ENCODE assay signal across 10 cellular contexts in the genomic region with DNA sequence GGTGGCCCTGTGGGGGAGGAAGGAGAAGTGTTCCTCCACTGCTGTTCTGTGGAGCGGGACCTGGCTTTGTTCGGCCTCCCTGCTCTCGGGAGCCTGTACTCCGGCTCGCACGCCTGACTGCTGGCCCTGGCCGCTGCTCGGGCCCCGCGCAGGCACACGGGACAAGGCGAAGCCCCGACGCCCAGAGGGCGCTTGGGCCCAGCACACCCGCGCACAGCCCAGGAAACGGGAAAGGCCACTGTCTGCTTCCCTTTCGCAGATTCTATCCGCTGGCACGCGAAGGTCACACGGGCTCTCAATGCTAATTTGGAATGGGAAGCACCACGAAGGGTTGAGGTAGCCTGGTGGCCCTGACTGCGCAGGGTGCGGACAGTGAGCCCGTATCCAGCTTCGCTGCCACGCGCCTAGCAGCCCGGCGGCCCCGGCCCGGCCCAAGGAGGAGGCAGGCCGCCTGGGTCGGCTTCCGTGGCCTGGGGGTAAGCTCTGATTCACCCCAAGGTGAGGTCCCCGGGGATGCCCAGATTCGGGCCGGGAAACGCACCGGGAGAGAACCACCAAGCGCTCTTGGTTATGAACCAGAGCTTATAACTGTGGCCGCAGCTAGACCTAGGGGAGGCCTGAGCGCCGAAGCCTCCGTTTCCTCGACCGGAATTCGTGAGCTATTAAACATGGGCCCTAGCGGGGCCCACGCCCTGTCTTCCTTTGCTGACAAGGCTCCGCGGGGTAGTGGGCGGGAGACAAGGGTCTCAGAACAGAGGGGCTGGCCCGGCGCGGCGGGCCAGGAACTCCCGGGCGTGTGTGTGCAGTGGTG. TPM values are rescaled to one million over a fixed set of nuclear protein-coding genes. Genes with fewer than 3 reads are reported as not detected.
DNase-seq lines count a peak whose midpoint lies in the region; ATAC-seq and TF ChIP-seq lines count a peak whose summit lies in the region.
"Had no signal": no experiment of that assay in that cellular context is flagged by ENCODE, and none has a peak within 500 bp of the region (broad histone marks: within the 10 kb centered on the region; RNA-seq: fewer than 3 reads in every experiment).

No MANE protein-coding gene starts in this region.

- H3K4me3 ChIP-seq in psoas muscle, result peak overlapping the region; percentile 28

- no peaks in the 10 kb centered on the region for H3K4me1 ChIP-seq in psoas muscle

- H3K27me3 ChIP-seq in psoas muscle (ENCODE audit: insufficient read depth in 3 of 3, low read length in 2 of 3), result peaks cover 0 to 27% (median 6%) of the 10 kb centered on the region in 3 donors

- DNase-seq in left ventricle myocardium superior, result peak; percentile 34
- no peak for DNase-seq in psoas muscle
- DNase-seq in SHP77 (lab: John Stamatoyannopoulos, UW), result no peak
- no peak for DNase-seq in GM19238 (ENCODE audit: insufficient read length, low spot score)
- DNase-seq: NK-92 treated with Interleukin-12 subunit alpha and Interleukin-12 subunit beta, amount 100 ng/mL, for 24 hours had no signal

- ATAC-seq in GM19463 (IDR thresholded peaks at IDR 0.05; ENCODE audit: unreplicated experiment) (peak; percentile 25), SK-N-SH treated with all-trans-retinoic acid at 6 μM for 48 hours (peak; percentile 21), left ventricle myocardium superior (peak; percentile 54), psoas muscle (peak in 3 of 4 donors; percentile 17 to 34 (median 18)), GM21723 (IDR thresholded peaks at IDR 0.05; ENCODE audit: unreplicated experiment) (no peak), GM18867 (IDR thresholded peaks at IDR 0.05; ENCODE audit: unreplicated experiment) (no peak)

- no peaks in the 10 kb centered on the region for H3K9me3 ChIP-seq in psoas muscle
- H3K9me3 ChIP-seq: adrenal gland had no signal

- TF ChIP-seq CTCF in psoas muscle (IDR thresholded peaks at IDR 0.05), result no peak

- H3K27ac ChIP-seq in psoas muscle, result no peak overlapping the region
- H3K27ac ChIP-seq: adrenal gland had no signal

- 62 to 67% (median 63%) methylated on average over 61 of the region's 61 CpGs for WGBS in psoas muscle, 3 donors

- intact Hi-C loops in left ventricle myocardium superior (cut with micrococcal nuclease) (loop anchor here (10.0 kb wide), 1 partner anchor 853 kb away; no protein-coding TSS in a partner anchor), psoas muscle (cut with DNase I) (loop anchor here (2.0 to 10.0 kb wide), 5 partner anchors 706 to 857 kb away; no protein-coding TSS in a partner anchor)

- no peaks in the 10 kb centered on the region for H3K36me3 ChIP-seq in psoas muscle (ENCODE audit: insufficient read depth in 1 of 2, low read depth in 1 of 2)
- H3K36me3 ChIP-seq: adrenal gland had no signal

TF ChIP-seq in SK-N-SH treated with all-trans-retinoic acid at 6 μM for 48 hours, 23 proteins besides CTCF, POLR2A, EP300 and RAD21:
- TF ChIP-seq ESRRG (CRISPR knock-in tag; IDR thresholded peaks at IDR 0.05) (no peak), GLIS3 (CRISPR knock-in tag; IDR thresholded peaks at IDR 0.05) (no peak), ZNF70 (CRISPR knock-in tag; IDR thresholded peaks at IDR 0.05) (no peak), ZFP30 (CRISPR knock-in tag; IDR thresholded peaks at IDR 0.05) (no peak), PPARA (CRISPR knock-in tag; IDR thresholded peaks at IDR 0.05; ENCODE audit: borderline replicate concordance) (no peak), ARNTL (CRISPR knock-in tag; IDR thresholded peaks at IDR 0.05; ENCODE audit: borderline replicate concordance, low read depth) (no peak)
- TF ChIP-seq, protein P1, sequence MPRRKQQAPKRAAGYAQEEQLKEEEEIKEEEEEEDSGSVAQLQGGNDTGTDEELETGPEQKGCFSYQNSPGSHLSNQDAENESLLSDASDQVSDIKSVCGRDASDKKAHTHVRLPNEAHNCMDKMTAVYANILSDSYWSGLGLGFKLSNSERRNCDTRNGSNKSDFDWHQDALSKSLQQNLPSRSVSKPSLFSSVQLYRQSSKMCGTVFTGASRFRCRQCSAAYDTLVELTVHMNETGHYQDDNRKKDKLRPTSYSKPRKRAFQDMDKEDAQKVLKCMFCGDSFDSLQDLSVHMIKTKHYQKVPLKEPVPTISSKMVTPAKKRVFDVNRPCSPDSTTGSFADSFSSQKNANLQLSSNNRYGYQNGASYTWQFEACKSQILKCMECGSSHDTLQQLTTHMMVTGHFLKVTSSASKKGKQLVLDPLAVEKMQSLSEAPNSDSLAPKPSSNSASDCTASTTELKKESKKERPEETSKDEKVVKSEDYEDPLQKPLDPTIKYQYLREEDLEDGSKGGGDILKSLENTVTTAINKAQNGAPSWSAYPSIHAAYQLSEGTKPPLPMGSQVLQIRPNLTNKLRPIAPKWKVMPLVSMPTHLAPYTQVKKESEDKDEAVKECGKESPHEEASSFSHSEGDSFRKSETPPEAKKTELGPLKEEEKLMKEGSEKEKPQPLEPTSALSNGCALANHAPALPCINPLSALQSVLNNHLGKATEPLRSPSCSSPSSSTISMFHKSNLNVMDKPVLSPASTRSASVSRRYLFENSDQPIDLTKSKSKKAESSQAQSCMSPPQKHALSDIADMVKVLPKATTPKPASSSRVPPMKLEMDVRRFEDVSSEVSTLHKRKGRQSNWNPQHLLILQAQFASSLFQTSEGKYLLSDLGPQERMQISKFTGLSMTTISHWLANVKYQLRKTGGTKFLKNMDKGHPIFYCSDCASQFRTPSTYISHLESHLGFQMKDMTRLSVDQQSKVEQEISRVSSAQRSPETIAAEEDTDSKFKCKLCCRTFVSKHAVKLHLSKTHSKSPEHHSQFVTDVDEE (CRISPR knock-in tag; IDR thresholded peaks at IDR 0.05), result no peak

RNA-seq across cellular contexts. Expression of gene TBX15, which starts 19.7 kb away (rescaled TPM):
- total RNA-seq in left ventricle myocardium superior, result 0.64 TPM
- total RNA-seq in psoas muscle, result 100 to 1,000 TPM in 3 of 4 donors, 10 to 100 TPM in 1; 62.5 to 220 (median 143) TPM
- polyA plus RNA-seq in psoas muscle, result 100 to 1,000 TPM in 1 of 3 donors, 10 to 100 TPM in 2; 37.0 to 105 (median 53.8) TPM

Comparison
In these comparisons a context has a peak if more than half of its experiments do, and no peak if none do; other contexts are left out.
1. ATAC-seq: peak in GM19463 (single experiment), SK-N-SH treated with all-trans-retinoic acid at 6 μM for 48 hours (single experiment), left ventricle myocardium superior (single experiment) and psoas muscle (3 of 4); none in GM21723 (single experiment) and GM18867 (single experiment).
2. RNA of gene TBX15, which starts 19.7 kb away (total RNA-seq): 62.5 to 220 TPM in psoas muscle; 0.64 TPM in left ventricle myocardium superior (single experiment); every median in the first group is over 10 times any median in the second.